11 cellular contexts compared by ENCODE assay signal in genomic region chr5:94181940-94182339, GRCh38.
DNase-seq lines count a peak whose midpoint lies in the region; ATAC-seq and TF ChIP-seq lines count a peak whose summit lies in the region.
"Had no signal": no experiment of that assay in that cellular context is flagged by ENCODE, and none has a peak within 500 bp of the region (broad histone marks: within the 10 kb centered on the region; RNA-seq: fewer than 3 reads in every experiment).

No MANE protein-coding gene starts in this region.

- TF ChIP-seq CTCF in IMR-90 (conservative IDR thresholded peaks at IDR 0.05; ENCODE audit: low read depth, low read length) (peak; percentile 33), brain microvascular endothelial cell (IDR thresholded peaks at IDR 0.05; ENCODE audit: low read depth, low read length, missing control alignments) (peak; percentile 16), MM.1S (IDR thresholded peaks at IDR 0.05; ENCODE audit: low read length) (no peak)

- POLR2A ChIA-PET in IMR-90 (lab: Charles Lee; ENCODE audit: unreplicated experiment), result no interaction called here

- H3K27me3 ChIP-seq in IMR-90 (ENCODE audit: control insufficient read depth, insufficient read depth, low read length) (no peaks in the 10 kb centered on the region), brain microvascular endothelial cell (replicated peaks) (no peaks in the 10 kb centered on the region), MM.1S (replicated peaks; ENCODE audit: insufficient read depth, low read length) (no peaks in the 10 kb centered on the region)

- WGBS in IMR-90 (ENCODE audit: extremely low coverage in 2 of 2, insufficient read length in 1 of 2), 2 experiments, result 0% methylated on average over 1 of the region's 2 CpGs; no CpG with 5 or more reads in 1 of the 2 experiments

- no peaks in the 10 kb centered on the region for H3K79me1 ChIP-seq in IMR-90 (ENCODE audit: low read depth in 1 of 2, low read length in 2 of 2)

- DNase-seq in ACHN (peak; percentile 22), IMR-90 (peak; percentile 24), brain microvascular endothelial cell (no peak), GM19238 (ENCODE audit: insufficient read length, low spot score) (no peak), MM.1S (no peak), kidney tubule cell (ENCODE audit: low spot score) (no peak), medulla oblongata (ENCODE audit: extremely low spot score) (no peak)
- DNase-seq: activated T-cell treated with anti-CD3 and anti-CD28 coated beads, Interleukin-2, amount 50 U/mL, for 24 hours; substantia nigra had no signal

- no peak overlapping the region for H2BK5ac ChIP-seq in IMR-90 (ENCODE audit: low read depth, low read length, poor library complexity, severe bottlenecking)

- H3K9ac ChIP-seq in IMR-90 (ENCODE audit: low read depth, low read length) (no peak overlapping the region), MM.1S (ENCODE audit: low read length) (no peak overlapping the region)

- H3K4me1 ChIP-seq in IMR-90 (ENCODE audit: control insufficient read depth, insufficient read depth, low read length) (no peaks in the 10 kb centered on the region), MM.1S (ENCODE audit: low read length) (no peaks in the 10 kb centered on the region)

- dilution Hi-C loops in IMR-90 (cut with HindIII; ENCODE audit: low sequenced_read_pairs, unreplicated experiment), result no loop called here

- H4K20me1 ChIP-seq in IMR-90 (ENCODE audit: insufficient read depth, low read length), result no peaks in the 10 kb centered on the region
- no peaks in the 10 kb centered on the region for H4K20me1 ChIP-seq in MM.1S (ENCODE audit: insufficient read depth, low read length)

- no peaks in the 10 kb centered on the region; the same call in 1 of the 2 replicates for H3K9me1 ChIP-seq in IMR-90 (ENCODE audit: insufficient read depth, low read length)

- H3K9me3 ChIP-seq in IMR-90 (ENCODE audit: control insufficient read depth, insufficient read depth, low read length) (no peaks in the 10 kb centered on the region), MM.1S (replicated peaks; ENCODE audit: insufficient read depth, low read length) (no peaks in the 10 kb centered on the region)

- H3K36me3 ChIP-seq in IMR-90 (ENCODE audit: control insufficient read depth, insufficient read depth, low read length) (no peaks in the 10 kb centered on the region), brain microvascular endothelial cell (replicated peaks) (no peaks in the 10 kb centered on the region), MM.1S (replicated peaks; ENCODE audit: insufficient read depth, low read length) (no peaks in the 10 kb centered on the region)

- H3K4me3 ChIP-seq in IMR-90 (ENCODE audit: insufficient read depth, low read depth, low read length) (no peak overlapping the region), brain microvascular endothelial cell (ENCODE audit: low read depth, low read length) (no peak overlapping the region), MM.1S (ENCODE audit: low read length) (no peak overlapping the region)
- H3K4me3 ChIP-seq: skin epidermis had no signal

- H3K56ac ChIP-seq in IMR-90 (ENCODE audit: extremely low read depth, insufficient read depth, low read length), result no peak overlapping the region

- H2BK15ac ChIP-seq in IMR-90 (ENCODE audit: low read depth, low read length), result no peak overlapping the region

- H4K8ac ChIP-seq in IMR-90 (ENCODE audit: low read depth in 2 of 2, low read length in 2 of 2), result no peak overlapping the region

- no peak overlapping the region for H2BK120ac ChIP-seq in IMR-90 (ENCODE audit: low read depth, low read length)

- CTCF ChIA-PET in IMR-90 (lab: Yijun Ruan, JAX), result interaction anchor here (0.5 to 0.9 kb wide), 3 partner anchors 8 to 522 kb away, joined by 3 to 5 read pairs (median 4); no protein-coding TSS in a partner anchor

- H4K5ac ChIP-seq in IMR-90 (ENCODE audit: low read depth, low read length), result no peak overlapping the region

- H2AK9ac ChIP-seq in IMR-90 (replicated peaks; ENCODE audit: low read depth, low read length, poor library complexity), result no peak overlapping the region

- no peak overlapping the region for H3K18ac ChIP-seq in IMR-90 (ENCODE audit: low read depth, low read length)

- H3K27ac ChIP-seq in IMR-90 (ENCODE audit: insufficient read depth, low read length) (no peak overlapping the region), brain microvascular endothelial cell (no peak overlapping the region), MM.1S (ENCODE audit: low read length) (no peak overlapping the region)
- H3K27ac ChIP-seq: skin epidermis had no signal

- H2AK5ac ChIP-seq in IMR-90 (ENCODE audit: low read depth, low read length), result no peak overlapping the region

- H3K23ac ChIP-seq in IMR-90 (ENCODE audit: low read depth, low read length), result no peak overlapping the region

- H3K4me2 ChIP-seq in IMR-90 (ENCODE audit: low read depth, low read length), result no peak overlapping the region
- H3K4me2 ChIP-seq in MM.1S (ENCODE audit: low read depth, low read length), result no peak overlapping the region

- TF ChIP-seq RAD21 in IMR-90 (IDR thresholded peaks at IDR 0.05; ENCODE audit: low read length), result no peak

- in situ Hi-C loops in ACHN (cut with HindIII; ENCODE audit: low pct_ligation_motif_present, low pct_unique_long_range_greater_than_20kb, low sequenced_read_pairs) (no loop called here), IMR-90 (cut with MboI; ENCODE audit: low sequenced_read_pairs) (no loop called here), brain microvascular endothelial cell (cut with HindIII; ENCODE audit: low pct_ligation_motif_present, low sequenced_read_pairs) (no loop called here)

- no peaks in the 10 kb centered on the region for H3K9me2 ChIP-seq in MM.1S (replicated peaks; ENCODE audit: insufficient read depth, low read length)

- H3K14ac ChIP-seq in IMR-90 (replicated peaks; ENCODE audit: low read depth, low read length), result no peak overlapping the region

- no peaks in the 10 kb centered on the region for H3K79me2 ChIP-seq in MM.1S (ENCODE audit: low read length)

- intact Hi-C loops in IMR-90 (cut with micrococcal nuclease), result no loop called here

- ATAC-seq in GM18861 (IDR thresholded peaks at IDR 0.05; ENCODE audit: unreplicated experiment) (peak; percentile 49), IMR-90 (ENCODE audit: low read depth) (peak; percentile 75)

- H2BK20ac ChIP-seq in IMR-90 (ENCODE audit: low read depth, low read length), result no peak overlapping the region

- H3K4ac ChIP-seq in IMR-90 (ENCODE audit: low read depth, low read length), result no peak overlapping the region

- BruUV-seq in IMR-90 (replicated peaks; lab: Mats Ljungman, UMichigan), result no TSS peak

- no peak for TF ChIP-seq POLR2A in IMR-90 (IDR thresholded peaks at IDR 0.05; ENCODE audit: low read depth, low read length)

- H2AFZ ChIP-seq in IMR-90 (replicated peaks; ENCODE audit: low read length, poor library complexity) (no peak overlapping the region), MM.1S (ENCODE audit: low read length) (no peak overlapping the region)

- H4K91ac ChIP-seq in IMR-90 (ENCODE audit: insufficient read depth, low read depth, low read length), result no peak overlapping the region

- no peaks in the 10 kb centered on the region for H3F3A ChIP-seq in MM.1S (ENCODE audit: insufficient read depth, low read length)

TF ChIP-seq in IMR-90, 13 proteins besides CTCF, POLR2A, EP300 and RAD21:
- TF ChIP-seq MXI1 (IDR thresholded peaks at IDR 0.05; ENCODE audit: borderline replicate concordance, low read depth, low read length), result no peak
- TF ChIP-seq MAFK (IDR thresholded peaks at IDR 0.05; ENCODE audit: low read depth, low read length), result no peak
- no peak for TF ChIP-seq CEBPB (IDR thresholded peaks at IDR 0.05; ENCODE audit: low read depth, low read length)
- TF ChIP-seq RCOR1 (IDR thresholded peaks at IDR 0.05; ENCODE audit: insufficient replicate concordance, low read length), result no peak
- no peak for TF ChIP-seq SMC3 (IDR thresholded peaks at IDR 0.05; ENCODE audit: low read depth, low read length)
- TF ChIP-seq MAZ (IDR thresholded peaks at IDR 0.05; ENCODE audit: borderline replicate concordance, low read depth, low read length), result no peak
- no peak for TF ChIP-seq USF2 (IDR thresholded peaks at IDR 0.05; ENCODE audit: low read depth, low read length)
- TF ChIP-seq RFX5 (IDR thresholded peaks at IDR 0.05; ENCODE audit: low read depth, low read length), result no peak
- TF ChIP-seq, protein P1, sequence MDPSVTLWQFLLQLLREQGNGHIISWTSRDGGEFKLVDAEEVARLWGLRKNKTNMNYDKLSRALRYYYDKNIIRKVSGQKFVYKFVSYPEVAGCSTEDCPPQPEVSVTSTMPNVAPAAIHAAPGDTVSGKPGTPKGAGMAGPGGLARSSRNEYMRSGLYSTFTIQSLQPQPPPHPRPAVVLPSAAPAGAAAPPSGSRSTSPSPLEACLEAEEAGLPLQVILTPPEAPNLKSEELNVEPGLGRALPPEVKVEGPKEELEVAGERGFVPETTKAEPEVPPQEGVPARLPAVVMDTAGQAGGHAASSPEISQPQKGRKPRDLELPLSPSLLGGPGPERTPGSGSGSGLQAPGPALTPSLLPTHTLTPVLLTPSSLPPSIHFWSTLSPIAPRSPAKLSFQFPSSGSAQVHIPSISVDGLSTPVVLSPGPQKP (IDR thresholded peaks at IDR 0.05; ENCODE audit: borderline replicate concordance, low read depth, low read length), result no peak
- TF ChIP-seq FOS (IDR thresholded peaks at IDR 0.05; ENCODE audit: low read depth, low read length), result no peak
- no peak for TF ChIP-seq NFE2L2 (IDR thresholded peaks at IDR 0.05; ENCODE audit: low read depth, low read length)
- no peak for TF ChIP-seq BHLHE40 (IDR thresholded peaks at IDR 0.05; ENCODE audit: low read depth, low read length)
- TF ChIP-seq CHD1 (IDR thresholded peaks at IDR 0.05; ENCODE audit: low read depth, low read length), result no peak

Comparison
In these comparisons a context has a peak if more than half of its experiments do, and no peak if none do; other contexts are left out.
1. DNase-seq: peak in ACHN (single experiment) and IMR-90 (single experiment); none in brain microvascular endothelial cell (single experiment), GM19238 (single experiment), MM.1S (single experiment), kidney tubule cell (single experiment) and medulla oblongata (single experiment).